ENCODE assay signal across 27 cellular contexts in the genomic region with DNA sequence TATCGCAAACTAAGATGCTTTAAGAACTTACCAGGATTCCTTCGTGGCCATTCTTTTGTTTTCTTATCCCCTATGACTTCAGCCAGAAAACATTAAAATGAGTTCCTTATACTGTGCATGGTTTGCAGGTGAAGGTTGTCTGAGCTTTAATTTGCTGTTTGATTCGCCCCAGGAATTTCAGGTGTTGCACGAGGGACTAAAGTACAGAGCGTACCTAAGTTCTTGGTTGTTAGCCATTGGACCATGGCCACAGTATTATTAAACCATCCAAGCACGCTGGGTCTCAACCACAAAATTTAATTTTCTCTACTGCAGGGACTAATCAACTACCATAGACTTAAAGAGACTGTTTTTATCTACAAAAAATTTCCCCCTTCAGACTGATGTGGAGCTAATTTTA.
"Had no signal": no experiment of that assay in that cellular context is flagged by ENCODE, and none has a peak within 500 bp of the region (broad histone marks: within the 10 kb centered on the region; RNA-seq: fewer than 3 reads in every experiment).

No MANE protein-coding gene starts in this region.

- H3K27me3 ChIP-seq: heart right ventricle, right lobe of liver, tibial nerve had no signal

- H2AFZ ChIP-seq: parathyroid adenoma had no signal

- H3K4me1 ChIP-seq: parathyroid adenoma, right lobe of liver had no signal

- H3K9me3 ChIP-seq: heart right ventricle, right lobe of liver, tibial nerve had no signal

- H3K27ac ChIP-seq: heart right ventricle, parathyroid adenoma, right lobe of liver, skin epidermis had no signal

- ATAC-seq: esophagus mucosa; heart right ventricle; left ventricle myocardium superior; right lobe of liver; stimulated activated memory B cell treated with anti-CD40 and anti-IgM and Interleukin-4, amounts not matched to agents 10 μg/mL and 1 μg/mL and 100 μg/mL, for 72 hours; stimulated activated naive CD8-positive, alpha-beta T cell treated with anti-CD3 and anti-CD28 coated beads, Interleukin-15, amount 100 ng/mL, for 72 hours had no signal

- H3K4me3 ChIP-seq: heart right ventricle, right lobe of liver, skin epidermis, tibial nerve had no signal

- DNase-seq: activated CD4-positive, alpha-beta memory T cell treated with anti-CD3 and anti-CD28 coated beads for 36 hours; activated CD4-positive, alpha-beta T cell treated with anti-CD3 and anti-CD28 coated beads, Interleukin-2, amount 10 ng/mL, durations not matched to agents 24 days and 14 days; activated CD4-positive, CD25-positive, alpha-beta regulatory T cell treated with anti-CD3 and anti-CD28 coated beads, Interleukin-2, amount 50 U/mL, for 72 hours; activated CD8-positive, alpha-beta memory T cell treated with anti-CD3 and anti-CD28 coated beads, Interleukin-2, amount 50 U/mL, for 48 hours; activated gamma-delta T cell; activated naive CD4-positive, alpha-beta T cell treated with anti-CD3 and anti-CD28 coated beads, Interleukin-2, amount 50 U/mL, for 16 hours; activated T-cell treated with anti-CD3 and anti-CD28 coated beads, Interleukin-2, amount 50 U/mL, for 24 hours; amniotic stem cell; central memory CD4-positive, alpha-beta T cell; endodermal cell; foreskin fibroblast; heart right ventricle; left ventricle myocardium superior; naive B cell; nucleus accumbens; right lobe of liver; stimulated activated CD4-positive, alpha-beta T cell treated with anti-CD3 and anti-CD28 coated beads, Interleukin-4, amount 100 ng/mL, for 24 hours; stimulated activated CD8-positive, alpha-beta memory T cell treated with anti-CD3 and anti-CD28 coated beads, Interleukin-4, amount 100 ng/mL, for 48 hours; stimulated activated naive CD8-positive, alpha-beta T cell treated with anti-CD3 and anti-CD28 coated beads, Interleukin-15, amount 100 ng/mL, for 72 hours; substantia nigra; SW 1271; T-helper 9 cell had no signal

- H3K9ac ChIP-seq: parathyroid adenoma had no signal

- H3K36me3 ChIP-seq: heart right ventricle, right lobe of liver, tibial nerve had no signal

- H3K79me2 ChIP-seq: parathyroid adenoma had no signal
